In genomic region chr4:158020175-158020574, GRCh38 we compare ENCODE assay signal across 9 cellular contexts.
A peak's percentile ranks its signal among the peaks of the same experiment; 100 is the strongest.
DNase-seq lines count a peak whose midpoint lies in the region; ATAC-seq lines count a peak whose summit lies in the region.
"Had no signal": no experiment of that assay in that cellular context is flagged by ENCODE, and none has a peak within 500 bp of the region (broad histone marks: within the 10 kb centered on the region; RNA-seq: fewer than 3 reads in every experiment).

No MANE protein-coding gene starts in this region.

- peak overlapping the region; percentile 39 for H3K27ac Mint-ChIP-seq in dendritic cell treated with granulocyte-macrophage colony-stimulating factor and Interleukin-4, amounts not matched to agents 40 ng/mL and 50 ng/mL, for 4 days

- no peak for DNase-seq in Right ventricle myocardium inferior (ENCODE audit: missing footprints)
- DNase-seq in cardiac septum (ENCODE audit: low spot score): no peak
- peak; percentile 67 for DNase-seq in medulla oblongata (ENCODE audit: extremely low spot score)
- no peak for DNase-seq in D341Med (ENCODE audit: low spot score)
- DNase-seq in NCI-H146 treated with DMSO at 0.1 percent for 48 hours (lab: John Stamatoyannopoulos, UW; ENCODE audit: unreplicated experiment): no peak
- DNase-seq in SKM-1 treated with dmso at 0.1 percent for 144 hours (lab: John Stamatoyannopoulos, UW; ENCODE audit: unreplicated experiment): no peak
- DNase-seq: BE2C had no signal

- intact Hi-C loops in Right ventricle myocardium inferior (cut with DNase I) (no loop called here), cardiac septum (cut with DNase I) (no loop called here)
- intact Hi-C loops in dendritic cell treated with granulocyte-macrophage colony-stimulating factor and Interleukin-4, amounts not matched to agents 40 ng/mL and 50 ng/mL, for 4 days (cut with micrococcal nuclease): no loop called here

- H3K27me3 Mint-ChIP-seq in dendritic cell treated with granulocyte-macrophage colony-stimulating factor and Interleukin-4, amounts not matched to agents 40 ng/mL and 50 ng/mL, for 4 days: no peaks in the 10 kb centered on the region

- H3K4me1 Mint-ChIP-seq in dendritic cell treated with granulocyte-macrophage colony-stimulating factor and Interleukin-4, amounts not matched to agents 40 ng/mL and 50 ng/mL, for 4 days (ENCODE audit: low read depth): peaks cover 6% of the 10 kb centered on the region

- no peaks in the 10 kb centered on the region for H3K9me3 Mint-ChIP-seq in dendritic cell treated with granulocyte-macrophage colony-stimulating factor and Interleukin-4, amounts not matched to agents 40 ng/mL and 50 ng/mL, for 4 days

- ATAC-seq in Right ventricle myocardium inferior: peak; percentile 54
- no peak for ATAC-seq in GM18867 (IDR thresholded peaks at IDR 0.05; ENCODE audit: unreplicated experiment)

- no peak overlapping the region for H3K4me3 Mint-ChIP-seq in dendritic cell treated with granulocyte-macrophage colony-stimulating factor and Interleukin-4, amounts not matched to agents 40 ng/mL and 50 ng/mL, for 4 days

- no peaks in the 10 kb centered on the region for H3K36me3 Mint-ChIP-seq in dendritic cell treated with granulocyte-macrophage colony-stimulating factor and Interleukin-4, amounts not matched to agents 40 ng/mL and 50 ng/mL, for 4 days (ENCODE audit: low read depth)
